ENCODE assay signal across 17 cellular contexts in genomic region chr3:129100274-129100673, GRCh38. TPM values are rescaled to one million over a fixed set of nuclear protein-coding genes. Genes with fewer than 3 reads are reported as not detected.
A peak's percentile ranks its signal among the peaks of the same experiment; 100 is the strongest.
DNase-seq lines count a peak whose midpoint lies in the region; ATAC-seq lines count a peak whose summit lies in the region.
"Had no signal": no experiment of that assay in that cellular context is flagged by ENCODE, and none has a peak within 500 bp of the region (broad histone marks: within the 10 kb centered on the region; RNA-seq: fewer than 3 reads in every experiment).

No MANE protein-coding gene starts in this region.

- H3K4me1 Mint-ChIP-seq in activated CD4-positive, alpha-beta memory T cell treated with anti-CD3 and anti-CD28 coated beads for 36 hours (ENCODE audit: low read depth): peaks cover 66% of the 10 kb centered on the region
- H3K4me1 Mint-ChIP-seq in activated CD4-positive, alpha-beta memory T cell treated with anti-CD3 and anti-CD28 coated beads, Interleukin-2, amount 10 ng/mL, durations not matched to agents 7 days and 5 days: peaks cover 21% of the 10 kb centered on the region
- peaks cover 67% of the 10 kb centered on the region for H3K4me1 Mint-ChIP-seq in stimulated activated naive CD8-positive, alpha-beta T cell treated with anti-CD3 and anti-CD28 coated beads, Interleukin-15, Interleukin-2, amounts not matched to agents 100 ng/mL and 50 ng/mL, for 24 hours (ENCODE audit: low read depth)
- H3K4me1 Mint-ChIP-seq in activated naive CD8-positive, alpha-beta T cell treated with anti-CD3 and anti-CD28 coated beads, Interleukin-2, amount 50 U/mL, for 24 hours: peaks cover 61% of the 10 kb centered on the region

- no peak overlapping the region for H3K4me3 Mint-ChIP-seq in activated CD4-positive, alpha-beta memory T cell treated with anti-CD3 and anti-CD28 coated beads for 36 hours
- H3K4me3 Mint-ChIP-seq in activated CD4-positive, alpha-beta memory T cell treated with anti-CD3 and anti-CD28 coated beads, Interleukin-2, amount 10 ng/mL, durations not matched to agents 7 days and 5 days: no peak overlapping the region
- no peak overlapping the region for H3K4me3 Mint-ChIP-seq in stimulated activated naive CD8-positive, alpha-beta T cell treated with anti-CD3 and anti-CD28 coated beads, Interleukin-15, Interleukin-2, amounts not matched to agents 100 ng/mL and 50 ng/mL, for 24 hours
- H3K4me3 Mint-ChIP-seq in activated naive CD8-positive, alpha-beta T cell treated with anti-CD3 and anti-CD28 coated beads, Interleukin-2, amount 50 U/mL, for 24 hours: no peak overlapping the region

- ATAC-seq in stimulated activated naive CD8-positive, alpha-beta T cell treated with anti-CD3 and anti-CD28 coated beads, Interleukin-15, Interleukin-2, amounts not matched to agents 100 U/mL and 50 U/mL, for 24 hours: no peak
- ATAC-seq in activated naive CD8-positive, alpha-beta T cell treated with anti-CD3 and anti-CD28 coated beads, Interleukin-2, amount 50 U/mL, for 24 hours: no peak

- H3K9me3 Mint-ChIP-seq in activated CD4-positive, alpha-beta memory T cell treated with anti-CD3 and anti-CD28 coated beads for 36 hours: no peaks in the 10 kb centered on the region
- H3K9me3 Mint-ChIP-seq in activated CD4-positive, alpha-beta memory T cell treated with anti-CD3 and anti-CD28 coated beads, Interleukin-2, amount 10 ng/mL, durations not matched to agents 7 days and 5 days: no peaks in the 10 kb centered on the region
- no peaks in the 10 kb centered on the region for H3K9me3 Mint-ChIP-seq in stimulated activated naive CD8-positive, alpha-beta T cell treated with anti-CD3 and anti-CD28 coated beads, Interleukin-15, Interleukin-2, amounts not matched to agents 100 ng/mL and 50 ng/mL, for 24 hours
- H3K9me3 Mint-ChIP-seq in activated naive CD8-positive, alpha-beta T cell treated with anti-CD3 and anti-CD28 coated beads, Interleukin-2, amount 50 U/mL, for 24 hours: no peaks in the 10 kb centered on the region

- peaks cover 9% of the 10 kb centered on the region for H3K36me3 Mint-ChIP-seq in activated CD4-positive, alpha-beta memory T cell treated with anti-CD3 and anti-CD28 coated beads for 36 hours
- H3K36me3 Mint-ChIP-seq in activated CD4-positive, alpha-beta memory T cell treated with anti-CD3 and anti-CD28 coated beads, Interleukin-2, amount 10 ng/mL, durations not matched to agents 7 days and 5 days (ENCODE audit: low read depth): peaks cover 31% of the 10 kb centered on the region
- H3K36me3 Mint-ChIP-seq in stimulated activated naive CD8-positive, alpha-beta T cell treated with anti-CD3 and anti-CD28 coated beads, Interleukin-15, Interleukin-2, amounts not matched to agents 100 ng/mL and 50 ng/mL, for 24 hours (ENCODE audit: low read depth): peaks cover 48% of the 10 kb centered on the region
- H3K36me3 Mint-ChIP-seq in activated naive CD8-positive, alpha-beta T cell treated with anti-CD3 and anti-CD28 coated beads, Interleukin-2, amount 50 U/mL, for 24 hours (ENCODE audit: low read depth): peaks cover 25% of the 10 kb centered on the region

- H3K27ac Mint-ChIP-seq in activated CD4-positive, alpha-beta memory T cell treated with anti-CD3 and anti-CD28 coated beads for 36 hours: peak overlapping the region; percentile 56
- H3K27ac Mint-ChIP-seq in activated CD4-positive, alpha-beta memory T cell treated with anti-CD3 and anti-CD28 coated beads, Interleukin-2, amount 10 ng/mL, durations not matched to agents 7 days and 5 days: no peak overlapping the region
- peak overlapping the region; percentile 50 for H3K27ac Mint-ChIP-seq in stimulated activated naive CD8-positive, alpha-beta T cell treated with anti-CD3 and anti-CD28 coated beads, Interleukin-15, Interleukin-2, amounts not matched to agents 100 ng/mL and 50 ng/mL, for 24 hours
- H3K27ac Mint-ChIP-seq in activated naive CD8-positive, alpha-beta T cell treated with anti-CD3 and anti-CD28 coated beads, Interleukin-2, amount 50 U/mL, for 24 hours: peak overlapping the region; percentile 37

- intact Hi-C loops in activated CD4-positive, alpha-beta memory T cell treated with anti-CD3 and anti-CD28 coated beads for 36 hours (cut with micrococcal nuclease): no loop called here

- no peak for DNase-seq in activated CD4-positive, alpha-beta memory T cell treated with anti-CD3 and anti-CD28 coated beads for 36 hours
- DNase-seq in activated CD4-positive, alpha-beta memory T cell treated with anti-CD3 and anti-CD28 coated beads, Interleukin-2, amount 10 ng/mL, durations not matched to agents 7 days and 5 days: no peak
- DNase-seq in stimulated activated naive CD8-positive, alpha-beta T cell treated with anti-CD3 and anti-CD28 coated beads, Interleukin-15, Interleukin-2, amounts not matched to agents 100 U/mL and 50 U/mL, for 24 hours: no peak
- DNase-seq in activated naive CD8-positive, alpha-beta T cell treated with anti-CD3 and anti-CD28 coated beads, Interleukin-2, amount 50 U/mL, for 24 hours: no peak
- DNase-seq in NK-92 treated with Interleukin-12 subunit alpha and Interleukin-12 subunit beta, amount 100 ng/mL, for 24 hours (lab: John Stamatoyannopoulos, UW): no peak
- no peak for DNase-seq in NCI-H1105 treated with DMSO at 0.1 percent for 48 hours (lab: John Stamatoyannopoulos, UW)
- DNase-seq: COR-L47, EL, GOT3, NCI-H1105, NCI-H1694 treated with DMSO at 0.1 percent for 48 hours, NCI-H2107, NCI-H345, NCI-H69 had no signal

- CTCF ChIA-PET in activated CD4-positive, alpha-beta memory T cell treated with anti-CD3 and anti-CD28 coated beads for 36 hours (lab: Charles Lee): interaction anchor here (1.0 to 2.1 kb wide), 3 partner anchors 85 to 145 kb away, joined by 3 to 9 read pairs (median 4); no protein-coding TSS in a partner anchor
- CTCF ChIA-PET in activated CD4-positive, alpha-beta memory T cell treated with anti-CD3 and anti-CD28 coated beads, Interleukin-2, amount 10 ng/mL, durations not matched to agents 7 days and 5 days (lab: Charles Lee): interaction anchor here (2.4 to 2.7 kb wide), 2 partner anchors 47 to 130 kb away, joined by 7 to 9 read pairs; no protein-coding TSS in a partner anchor

- POLR2A ChIA-PET in activated CD4-positive, alpha-beta memory T cell treated with anti-CD3 and anti-CD28 coated beads for 36 hours (lab: Charles Lee): interaction anchor here (1.0 to 1.9 kb wide), 3 partner anchors 19 to 47 kb away, joined by 3 to 7 read pairs (median 5); partner anchors contain the start of gene RAB43
- POLR2A ChIA-PET in activated CD4-positive, alpha-beta memory T cell treated with anti-CD3 and anti-CD28 coated beads, Interleukin-2, amount 10 ng/mL, durations not matched to agents 7 days and 5 days (lab: Charles Lee): interaction anchor here (1.2 to 13.9 kb wide), 2 partner anchors 19 to 216 kb away, joined by 4 to 111 read pairs; partner anchors contain the start of gene RAB43

- no peaks in the 10 kb centered on the region for H3K27me3 Mint-ChIP-seq in activated CD4-positive, alpha-beta memory T cell treated with anti-CD3 and anti-CD28 coated beads for 36 hours
- H3K27me3 Mint-ChIP-seq in activated CD4-positive, alpha-beta memory T cell treated with anti-CD3 and anti-CD28 coated beads, Interleukin-2, amount 10 ng/mL, durations not matched to agents 7 days and 5 days: no peaks in the 10 kb centered on the region
- H3K27me3 Mint-ChIP-seq in stimulated activated naive CD8-positive, alpha-beta T cell treated with anti-CD3 and anti-CD28 coated beads, Interleukin-15, Interleukin-2, amounts not matched to agents 100 ng/mL and 50 ng/mL, for 24 hours: no peaks in the 10 kb centered on the region
- H3K27me3 Mint-ChIP-seq in activated naive CD8-positive, alpha-beta T cell treated with anti-CD3 and anti-CD28 coated beads, Interleukin-2, amount 50 U/mL, for 24 hours: no peaks in the 10 kb centered on the region

RNA-seq across cellular contexts. Expression of gene RAB43, which starts 21.3 kb away (rescaled TPM):
- total RNA-seq in activated CD4-positive, alpha-beta memory T cell treated with anti-CD3 and anti-CD28 coated beads for 36 hours: 10 to 100 TPM; 45.7 to 49.7 TPM
- 10 to 100 TPM; 46.3 to 48.1 TPM for total RNA-seq in activated CD4-positive, alpha-beta memory T cell treated with anti-CD3 and anti-CD28 coated beads, Interleukin-2, amount 10 ng/mL, durations not matched to agents 7 days and 5 days

RNA-seq across cellular contexts. Expression of gene GP9, which starts 39.7 kb away (rescaled TPM):
- not detected for total RNA-seq in activated CD4-positive, alpha-beta memory T cell treated with anti-CD3 and anti-CD28 coated beads for 36 hours
- not detected for total RNA-seq in activated CD4-positive, alpha-beta memory T cell treated with anti-CD3 and anti-CD28 coated beads, Interleukin-2, amount 10 ng/mL, durations not matched to agents 7 days and 5 days
- total RNA-seq: LHCN-M2, OCI-LY7 had no signal
